ENCODE assay signal across 1 cellular context in the genomic region with DNA sequence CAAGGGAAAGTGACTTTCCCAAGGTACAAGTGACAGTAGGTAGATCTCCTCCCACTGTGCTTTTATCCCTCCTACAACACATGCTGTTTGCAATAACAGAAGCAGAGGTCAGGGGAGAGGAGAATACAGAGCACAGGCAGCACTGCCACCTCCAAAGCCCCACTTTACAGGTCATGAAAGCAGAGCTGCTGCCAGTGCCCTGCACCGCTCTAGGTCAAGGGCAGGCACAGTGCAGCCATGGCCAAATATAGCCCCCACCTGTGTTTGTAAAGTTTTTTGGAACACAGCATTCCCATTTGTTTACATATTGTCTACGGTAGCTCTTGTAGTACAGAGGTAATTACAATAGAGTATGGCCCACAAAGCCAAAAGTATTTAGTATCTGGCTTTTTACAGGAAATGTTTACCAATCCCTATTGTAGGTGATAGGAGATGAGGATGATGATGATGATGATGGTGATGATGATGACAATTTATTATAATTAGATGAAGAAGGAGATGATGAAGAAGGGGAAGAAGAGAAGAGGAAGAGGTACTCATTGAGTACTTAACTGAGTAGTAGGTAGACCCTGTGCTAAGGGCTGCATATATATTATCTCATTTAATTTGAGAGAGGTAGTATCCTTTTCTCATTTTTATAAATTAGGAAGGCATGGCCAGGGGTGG.
TF ChIP-seq lines count a peak whose summit lies in the region.

No MANE protein-coding gene starts in this region.

TF ChIP-seq in HepG2, 621 proteins besides CTCF, POLR2A, EP300 and RAD21 (continued from another document and continues in another):
- no peak for TF ChIP-seq HOMEZ (CRISPR knock-in tag; IDR thresholded peaks at IDR 0.05; ENCODE audit: low read depth)
- TF ChIP-seq MXD4 (CRISPR knock-in tag; IDR thresholded peaks at IDR 0.05): no peak
- 0 out of 2 replicates have a peak, but pooled peaks have one; percentile 43 for TF ChIP-seq GATAD2A (CRISPR knock-in tag; IDR thresholded peaks at IDR 0.05)
- TF ChIP-seq KAT7 (CRISPR knock-in tag; IDR thresholded peaks at IDR 0.05; ENCODE audit: borderline replicate concordance): no peak
- no peak for TF ChIP-seq GATAD1 (CRISPR knock-in tag; IDR thresholded peaks at IDR 0.05)
- no peak for TF ChIP-seq POLR2G (IDR thresholded peaks at IDR 0.05; ENCODE audit: low read depth, low read length)
- TF ChIP-seq ZNF292 (CRISPR knock-in tag; IDR thresholded peaks at IDR 0.05; ENCODE audit: borderline replicate concordance, low read depth): peak; percentile 61; the same call in 1 of the 2 replicates
- no peak for TF ChIP-seq XRCC5 (optimal IDR thresholded peaks at IDR 0.05; ENCODE audit: low read length)
- no peak for TF ChIP-seq PCBP2 (optimal IDR thresholded peaks at IDR 0.05; ENCODE audit: low read depth, low read length, poor library complexity, severe bottlenecking)
- no peak for TF ChIP-seq THAP11 (CRISPR knock-in tag; IDR thresholded peaks at IDR 0.05)
- TF ChIP-seq ZNF335 (CRISPR knock-in tag; IDR thresholded peaks at IDR 0.05): no peak
- no peak for TF ChIP-seq TRIM24 (CRISPR knock-in tag; IDR thresholded peaks at IDR 0.05)
- TF ChIP-seq ATF7-NPFF (CRISPR knock-in tag; IDR thresholded peaks at IDR 0.05; ENCODE audit: low read depth): no peak
- TF ChIP-seq, protein P1, sequence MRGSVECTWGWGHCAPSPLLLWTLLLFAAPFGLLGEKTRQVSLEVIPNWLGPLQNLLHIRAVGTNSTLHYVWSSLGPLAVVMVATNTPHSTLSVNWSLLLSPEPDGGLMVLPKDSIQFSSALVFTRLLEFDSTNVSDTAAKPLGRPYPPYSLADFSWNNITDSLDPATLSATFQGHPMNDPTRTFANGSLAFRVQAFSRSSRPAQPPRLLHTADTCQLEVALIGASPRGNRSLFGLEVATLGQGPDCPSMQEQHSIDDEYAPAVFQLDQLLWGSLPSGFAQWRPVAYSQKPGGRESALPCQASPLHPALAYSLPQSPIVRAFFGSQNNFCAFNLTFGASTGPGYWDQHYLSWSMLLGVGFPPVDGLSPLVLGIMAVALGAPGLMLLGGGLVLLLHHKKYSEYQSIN (CRISPR knock-in tag; IDR thresholded peaks at IDR 0.05; ENCODE audit: borderline replicate concordance): no peak
- TF ChIP-seq ZSCAN29 (CRISPR knock-in tag; conservative IDR thresholded peaks at IDR 0.05): no peak
- no peak for TF ChIP-seq KLF9 (CRISPR knock-in tag; IDR thresholded peaks at IDR 0.05; ENCODE audit: low read depth)
- TF ChIP-seq, protein P2, sequence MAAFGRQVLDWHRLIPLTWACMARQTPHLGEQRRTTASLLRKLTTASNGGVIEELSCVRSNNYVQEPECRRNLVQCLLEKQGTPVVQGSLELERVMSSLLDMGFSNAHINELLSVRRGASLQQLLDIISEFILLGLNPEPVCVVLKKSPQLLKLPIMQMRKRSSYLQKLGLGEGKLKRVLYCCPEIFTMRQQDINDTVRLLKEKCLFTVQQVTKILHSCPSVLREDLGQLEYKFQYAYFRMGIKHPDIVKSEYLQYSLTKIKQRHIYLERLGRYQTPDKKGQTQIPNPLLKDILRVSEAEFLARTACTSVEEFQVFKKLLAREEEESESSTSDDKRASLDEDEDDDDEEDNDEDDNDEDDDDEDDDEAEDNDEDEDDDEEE (CRISPR knock-in tag; IDR thresholded peaks at IDR 0.05): no peak
- no peak for TF ChIP-seq SRSF9 (IDR thresholded peaks at IDR 0.05; ENCODE audit: borderline replicate concordance, insufficient read depth, low read depth, low read length, poor library complexity, severe bottlenecking)
- TF ChIP-seq ZFP91 (CRISPR knock-in tag; IDR thresholded peaks at IDR 0.05; ENCODE audit: borderline replicate concordance): no peak
- no peak for TF ChIP-seq CHCHD3 (CRISPR knock-in tag; IDR thresholded peaks at IDR 0.05)
- TF ChIP-seq, protein P3, sequence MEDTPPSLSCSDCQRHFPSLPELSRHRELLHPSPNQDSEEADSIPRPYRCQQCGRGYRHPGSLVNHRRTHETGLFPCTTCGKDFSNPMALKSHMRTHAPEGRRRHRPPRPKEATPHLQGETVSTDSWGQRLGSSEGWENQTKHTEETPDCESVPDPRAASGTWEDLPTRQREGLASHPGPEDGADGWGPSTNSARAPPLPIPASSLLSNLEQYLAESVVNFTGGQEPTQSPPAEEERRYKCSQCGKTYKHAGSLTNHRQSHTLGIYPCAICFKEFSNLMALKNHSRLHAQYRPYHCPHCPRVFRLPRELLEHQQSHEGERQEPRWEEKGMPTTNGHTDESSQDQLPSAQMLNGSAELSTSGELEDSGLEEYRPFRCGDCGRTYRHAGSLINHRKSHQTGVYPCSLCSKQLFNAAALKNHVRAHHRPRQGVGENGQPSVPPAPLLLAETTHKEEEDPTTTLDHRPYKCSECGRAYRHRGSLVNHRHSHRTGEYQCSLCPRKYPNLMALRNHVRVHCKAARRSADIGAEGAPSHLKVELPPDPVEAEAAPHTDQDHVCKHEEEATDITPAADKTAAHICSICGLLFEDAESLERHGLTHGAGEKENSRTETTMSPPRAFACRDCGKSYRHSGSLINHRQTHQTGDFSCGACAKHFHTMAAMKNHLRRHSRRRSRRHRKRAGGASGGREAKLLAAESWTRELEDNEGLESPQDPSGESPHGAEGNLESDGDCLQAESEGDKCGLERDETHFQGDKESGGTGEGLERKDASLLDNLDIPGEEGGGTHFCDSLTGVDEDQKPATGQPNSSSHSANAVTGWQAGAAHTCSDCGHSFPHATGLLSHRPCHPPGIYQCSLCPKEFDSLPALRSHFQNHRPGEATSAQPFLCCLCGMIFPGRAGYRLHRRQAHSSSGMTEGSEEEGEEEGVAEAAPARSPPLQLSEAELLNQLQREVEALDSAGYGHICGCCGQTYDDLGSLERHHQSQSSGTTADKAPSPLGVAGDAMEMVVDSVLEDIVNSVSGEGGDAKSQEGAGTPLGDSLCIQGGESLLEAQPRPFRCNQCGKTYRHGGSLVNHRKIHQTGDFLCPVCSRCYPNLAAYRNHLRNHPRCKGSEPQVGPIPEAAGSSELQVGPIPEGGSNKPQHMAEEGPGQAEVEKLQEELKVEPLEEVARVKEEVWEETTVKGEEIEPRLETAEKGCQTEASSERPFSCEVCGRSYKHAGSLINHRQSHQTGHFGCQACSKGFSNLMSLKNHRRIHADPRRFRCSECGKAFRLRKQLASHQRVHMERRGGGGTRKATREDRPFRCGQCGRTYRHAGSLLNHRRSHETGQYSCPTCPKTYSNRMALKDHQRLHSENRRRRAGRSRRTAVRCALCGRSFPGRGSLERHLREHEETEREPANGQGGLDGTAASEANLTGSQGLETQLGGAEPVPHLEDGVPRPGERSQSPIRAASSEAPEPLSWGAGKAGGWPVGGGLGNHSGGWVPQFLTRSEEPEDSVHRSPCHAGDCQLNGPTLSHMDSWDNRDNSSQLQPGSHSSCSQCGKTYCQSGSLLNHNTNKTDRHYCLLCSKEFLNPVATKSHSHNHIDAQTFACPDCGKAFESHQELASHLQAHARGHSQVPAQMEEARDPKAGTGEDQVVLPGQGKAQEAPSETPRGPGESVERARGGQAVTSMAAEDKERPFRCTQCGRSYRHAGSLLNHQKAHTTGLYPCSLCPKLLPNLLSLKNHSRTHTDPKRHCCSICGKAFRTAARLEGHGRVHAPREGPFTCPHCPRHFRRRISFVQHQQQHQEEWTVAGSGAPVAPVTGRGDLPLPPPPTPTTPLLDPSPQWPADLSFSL (CRISPR knock-in tag; IDR thresholded peaks at IDR 0.05): no peak
- peak; percentile 16; the same call in 1 of the 2 replicates for TF ChIP-seq POGZ (CRISPR knock-in tag; IDR thresholded peaks at IDR 0.05)
- TF ChIP-seq HHEX (CRISPR knock-in tag; IDR thresholded peaks at IDR 0.05): no peak
- TF ChIP-seq XBP1 (CRISPR knock-in tag; IDR thresholded peaks at IDR 0.05): no peak
- TF ChIP-seq HCFC1 (IDR thresholded peaks at IDR 0.05; ENCODE audit: low read depth, low read length): no peak
- no peak for TF ChIP-seq NFIC (IDR thresholded peaks at IDR 0.05; ENCODE audit: low read length)
- TF ChIP-seq ZFP90 (CRISPR knock-in tag; IDR thresholded peaks at IDR 0.05; ENCODE audit: borderline replicate concordance): no peak
- no peak for TF ChIP-seq MLX (CRISPR knock-in tag; IDR thresholded peaks at IDR 0.05)
- no peak for TF ChIP-seq SRY (CRISPR knock-in tag; IDR thresholded peaks at IDR 0.05)
- no peak for TF ChIP-seq KMT2A (CRISPR knock-in tag; IDR thresholded peaks at IDR 0.05)
- TF ChIP-seq ZMYM3 (CRISPR knock-in tag; IDR thresholded peaks at IDR 0.05): peak; percentile 42; the same call in 1 of the 2 replicates
- no peak for TF ChIP-seq TEAD2 (CRISPR knock-in tag; IDR thresholded peaks at IDR 0.05)
- TF ChIP-seq DPF2 (CRISPR knock-in tag; IDR thresholded peaks at IDR 0.05; ENCODE audit: borderline replicate concordance, low read depth): no peak
- no peak for TF ChIP-seq CBX5 (CRISPR knock-in tag; IDR thresholded peaks at IDR 0.05; ENCODE audit: borderline replicate concordance)
- no peak for TF ChIP-seq CSRNP1 (CRISPR knock-in tag; IDR thresholded peaks at IDR 0.05)
- TF ChIP-seq ZNF775 (CRISPR knock-in tag; IDR thresholded peaks at IDR 0.05; ENCODE audit: borderline replicate concordance): no peak
- TF ChIP-seq E2F5 (CRISPR knock-in tag; conservative IDR thresholded peaks at IDR 0.05): no peak
- no peak for TF ChIP-seq ZNF747 (CRISPR knock-in tag; IDR thresholded peaks at IDR 0.05; ENCODE audit: borderline replicate concordance)
- no peak for TF ChIP-seq ZBTB46 (CRISPR knock-in tag; IDR thresholded peaks at IDR 0.05; ENCODE audit: borderline replicate concordance)
- TF ChIP-seq ZNF543 (CRISPR knock-in tag; IDR thresholded peaks at IDR 0.05): no peak
- no peak for TF ChIP-seq ZNF496 (CRISPR knock-in tag; IDR thresholded peaks at IDR 0.05; ENCODE audit: insufficient replicate concordance)
- no peak for TF ChIP-seq SOX6 (IDR thresholded peaks at IDR 0.05)
- peak; percentile 59 for TF ChIP-seq SOX6 (CRISPR knock-in tag; IDR thresholded peaks at IDR 0.05)
- no peak for TF ChIP-seq FOXO1 (CRISPR knock-in tag; IDR thresholded peaks at IDR 0.05)
- peak; percentile 52; the same call in 1 of the 2 replicates for TF ChIP-seq HNF4A (CRISPR knock-in tag; IDR thresholded peaks at IDR 0.05)
- TF ChIP-seq MEIS1 (CRISPR knock-in tag; IDR thresholded peaks at IDR 0.05; ENCODE audit: borderline replicate concordance): no peak
- TF ChIP-seq GTF2F1 (IDR thresholded peaks at IDR 0.05; ENCODE audit: low read length): no peak
- TF ChIP-seq ASH2L (IDR thresholded peaks at IDR 0.05; ENCODE audit: insufficient read length, low read depth, low read length): no peak
- no peak for TF ChIP-seq DNMT1 (CRISPR knock-in tag; IDR thresholded peaks at IDR 0.05)
- TF ChIP-seq ZSCAN20 (CRISPR knock-in tag; IDR thresholded peaks at IDR 0.05; ENCODE audit: borderline replicate concordance): no peak
